Comparison of ENCODE assay signal across 28 cellular contexts in the genomic region with DNA sequence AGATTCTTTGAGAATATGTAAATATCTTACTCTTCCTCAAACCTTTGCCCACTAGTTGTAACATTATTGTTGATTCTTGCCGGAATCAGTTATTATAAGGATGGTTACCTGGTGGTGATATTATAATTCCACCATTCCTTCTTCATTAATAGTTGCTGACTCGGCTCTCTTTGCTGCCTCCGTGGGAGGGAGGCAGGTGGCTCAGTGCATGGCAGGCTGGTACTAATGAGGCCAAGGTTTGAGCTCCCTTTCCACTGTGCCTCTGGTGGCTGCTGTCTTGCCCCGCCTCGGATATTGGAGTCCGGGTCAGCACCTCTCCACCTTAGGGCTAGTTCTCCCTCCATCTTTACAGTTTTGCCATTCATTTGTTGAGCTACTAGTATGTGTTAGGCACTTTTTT. TPM values are rescaled to one million over a fixed set of nuclear protein-coding genes. Genes with fewer than 3 reads are reported as not detected.
A peak's percentile ranks its signal among the peaks of the same experiment; 100 is the strongest.
DNase-seq lines count a peak whose midpoint lies in the region; ATAC-seq and TF ChIP-seq lines count a peak whose summit lies in the region.
"Had no signal": no experiment of that assay in that cellular context is flagged by ENCODE, and none has a peak within 500 bp of the region (broad histone marks: within the 10 kb centered on the region; RNA-seq: fewer than 3 reads in every experiment).

No MANE protein-coding gene starts in this region.

- no peaks in the 10 kb centered on the region for H3K27me3 Mint-ChIP-seq in activated CD4-positive, alpha-beta T cell treated with anti-CD3 and anti-CD28 coated beads, Interleukin-2, amount 10 ng/mL, durations not matched to agents 24 days and 14 days
- H3K27me3 Mint-ChIP-seq in Calu3 (ENCODE audit: unreplicated experiment) = peaks cover 13% of the 10 kb centered on the region
- H3K27me3 Mint-ChIP-seq in activated T-helper 2 cell treated with anti-CD3 and anti-CD28 coated beads, Interferon-gamma antibody, Interleukin-2, Interleukin-4, amounts not matched to agents 10 μg/mL and 5 μg/mL and 100 μg/mL, durations not matched to agents 14 hours and 24 hours and 36 hours (ENCODE audit: low read depth) = no peaks in the 10 kb centered on the region
- H3K27me3 Mint-ChIP-seq in naive B cell = no peaks in the 10 kb centered on the region
- H3K27me3 Mint-ChIP-seq in type B pancreatic cell = peaks cover 3% of the 10 kb centered on the region
- H3K27me3 Mint-ChIP-seq: activated B cell treated with CpG ODN at 0.5 μM for 24 hours had no signal

- H3K4me1 Mint-ChIP-seq in activated CD4-positive, alpha-beta T cell treated with anti-CD3 and anti-CD28 coated beads, Interleukin-2, amount 10 ng/mL, durations not matched to agents 24 days and 14 days = peaks cover 86% of the 10 kb centered on the region
- peaks cover 15% of the 10 kb centered on the region for H3K4me1 Mint-ChIP-seq in Calu3 (ENCODE audit: low read depth, unreplicated experiment)
- peaks cover 82% of the 10 kb centered on the region for H3K4me1 Mint-ChIP-seq in activated T-helper 2 cell treated with anti-CD3 and anti-CD28 coated beads, Interferon-gamma antibody, Interleukin-2, Interleukin-4, amounts not matched to agents 10 μg/mL and 5 μg/mL and 100 μg/mL, durations not matched to agents 14 hours and 24 hours and 36 hours (ENCODE audit: low read depth)
- H3K4me1 Mint-ChIP-seq in naive B cell = peaks cover 28 to 64% (median 30%) of the 10 kb centered on the region in 3 donors
- H3K4me1 Mint-ChIP-seq in type B pancreatic cell (ENCODE audit: unreplicated experiment) = no peaks in the 10 kb centered on the region

- no peak for TF ChIP-seq EP300 in gastroesophageal sphincter (IDR thresholded peaks at IDR 0.05)

- H3K27ac Mint-ChIP-seq in activated CD4-positive, alpha-beta T cell treated with anti-CD3 and anti-CD28 coated beads, Interleukin-2, amount 10 ng/mL, durations not matched to agents 24 days and 14 days = peak overlapping the region; percentile 94
- H3K27ac Mint-ChIP-seq in Calu3 (ENCODE audit: unreplicated experiment) (peak overlapping the region; percentile 45), naive B cell (peak overlapping the region in 4 of 6 donors; percentile 8 to 70 (median 32)), type B pancreatic cell (no peak overlapping the region)
- peak overlapping the region; percentile 94 for H3K27ac Mint-ChIP-seq in activated T-helper 2 cell treated with anti-CD3 and anti-CD28 coated beads, Interferon-gamma antibody, Interleukin-2, Interleukin-4, amounts not matched to agents 10 μg/mL and 5 μg/mL and 100 μg/mL, durations not matched to agents 14 hours and 24 hours and 36 hours
- H3K27ac Mint-ChIP-seq: activated B cell treated with CpG ODN at 0.5 μM for 24 hours had no signal

- no peaks in the 10 kb centered on the region for H3K9me3 ChIP-seq in gastroesophageal sphincter
- H3K9me3 ChIP-seq: adrenal gland; BLaER1 treated with 17β-estradiol and CSF1 and Interleukin-3, amounts not matched to agents 10 nM and 100 nM; breast epithelium; SJCRH30; uterus had no signal

- no peaks in the 10 kb centered on the region for H3K9me3 Mint-ChIP-seq in activated CD4-positive, alpha-beta T cell treated with anti-CD3 and anti-CD28 coated beads, Interleukin-2, amount 10 ng/mL, durations not matched to agents 24 days and 14 days
- H3K9me3 Mint-ChIP-seq in Calu3 (ENCODE audit: low read depth, unreplicated experiment) = no peaks in the 10 kb centered on the region
- no peaks in the 10 kb centered on the region for H3K9me3 Mint-ChIP-seq in activated T-helper 2 cell treated with anti-CD3 and anti-CD28 coated beads, Interferon-gamma antibody, Interleukin-2, Interleukin-4, amounts not matched to agents 10 μg/mL and 5 μg/mL and 100 μg/mL, durations not matched to agents 14 hours and 24 hours and 36 hours
- H3K9me3 Mint-ChIP-seq in naive B cell = no peaks in the 10 kb centered on the region
- no peaks in the 10 kb centered on the region for H3K9me3 Mint-ChIP-seq in type B pancreatic cell
- H3K9me3 Mint-ChIP-seq: activated B cell treated with CpG ODN at 0.5 μM for 24 hours had no signal

- H3K4me1 ChIP-seq in gastroesophageal sphincter = no peaks in the 10 kb centered on the region
- H3K4me1 ChIP-seq: adrenal gland, breast epithelium, uterus had no signal

- H3K27me3 ChIP-seq in gastroesophageal sphincter = no peaks in the 10 kb centered on the region
- H3K27me3 ChIP-seq: adrenal gland, breast epithelium, SJCRH30, uterus had no signal

- CTCF ChIA-PET in Calu3 (lab: Charles Lee) = no interaction called here

- peak; percentile 66 for DNase-seq in activated CD4-positive, alpha-beta T cell treated with anti-CD3 and anti-CD28 coated beads, Interleukin-2, amount 10 ng/mL, durations not matched to agents 24 days and 14 days
- DNase-seq in activated CD4-positive, alpha-beta T cell treated with anti-CD3 and anti-CD28 coated beads, Interleukin-2, amount 50 U/mL, for 4 hours = no peak
- no peak for DNase-seq in Calu3
- DNase-seq in activated T-helper 2 cell treated with anti-CD3 and anti-CD28 coated beads, Interferon-gamma antibody, Interleukin-2, Interleukin-4, amounts not matched to agents 10 μg/mL and 5 μg/mL and 100 μg/mL, durations not matched to agents 14 hours and 24 hours and 36 hours (ENCODE audit: low spot score) = no peak
- no peak for DNase-seq in naive B cell
- no peak for DNase-seq in GM19238 (ENCODE audit: insufficient read length, low spot score)
- no peak for DNase-seq in type B pancreatic cell (ENCODE audit: extremely low spot score, unreplicated experiment)
- DNase-seq: activated B cell treated with CpG ODN at 0.5 μM for 24 hours; activated CD8-positive, alpha-beta memory T cell treated with anti-CD3 and anti-CD28 coated beads, Interleukin-2, amount 50 U/mL, for 4 hours; adrenal gland; cortex of kidney; DMS 273 treated with DMSO at 0.1 percent for 48 hours; Kasumi-1; NCI-H187 treated with DMSO at 0.1 percent for 48 hours; NCI-H446; NK-92 treated with Interleukin-12 subunit alpha and Interleukin-12 subunit beta, amount 100 ng/mL, for 24 hours; retina; SJCRH30; stimulated activated CD4-positive, alpha-beta T cell treated with anti-CD3 and anti-CD28 coated beads, Interleukin-4, amount 100 ng/mL, for 4 hours; substantia nigra; T1000; uterus had no signal

- no peak for TF ChIP-seq CTCF in Calu3 (IDR thresholded peaks at IDR 0.05; ENCODE audit: unreplicated experiment)
- no peak for TF ChIP-seq CTCF in type B pancreatic cell (conservative IDR thresholded peaks at IDR 0.05)
- TF ChIP-seq CTCF in gastroesophageal sphincter (IDR thresholded peaks at IDR 0.05) = no peak

- H3K4me3 ChIP-seq in gastroesophageal sphincter = no peak overlapping the region
- H3K4me3 ChIP-seq: adrenal gland; BLaER1 treated with 17β-estradiol and CSF1 and Interleukin-3, amounts not matched to agents 10 nM and 100 nM; breast epithelium; SJCRH30; uterus had no signal

- TF ChIP-seq POLR2A in gastroesophageal sphincter (IDR thresholded peaks at IDR 0.05) = no peak

- ATAC-seq in naive B cell (ENCODE audit: low read depth in 2 of 2) (no peak), gastroesophageal sphincter (no peak)
- ATAC-seq: Panc1 had no signal

- WGBS in gastroesophageal sphincter (ENCODE audit: low coverage in 1 of 2), 2 donors = 54 to 84% methylated on average over 4 to 5 of the region's 6 CpGs

- H3K27ac ChIP-seq in gastroesophageal sphincter = no peak overlapping the region
- H3K27ac ChIP-seq: adrenal gland; BLaER1 treated with 17β-estradiol and CSF1 and Interleukin-3, amounts not matched to agents 10 nM and 100 nM; breast epithelium; SJCRH30; uterus had no signal

- peaks cover 80% of the 10 kb centered on the region for H3K36me3 Mint-ChIP-seq in activated CD4-positive, alpha-beta T cell treated with anti-CD3 and anti-CD28 coated beads, Interleukin-2, amount 10 ng/mL, durations not matched to agents 24 days and 14 days (ENCODE audit: low read depth)
- peaks cover 6% of the 10 kb centered on the region for H3K36me3 Mint-ChIP-seq in Calu3 (ENCODE audit: insufficient read depth, unreplicated experiment)
- H3K36me3 Mint-ChIP-seq in activated T-helper 2 cell treated with anti-CD3 and anti-CD28 coated beads, Interferon-gamma antibody, Interleukin-2, Interleukin-4, amounts not matched to agents 10 μg/mL and 5 μg/mL and 100 μg/mL, durations not matched to agents 14 hours and 24 hours and 36 hours (ENCODE audit: low read depth) = peaks cover 84% of the 10 kb centered on the region
- no peaks in the 10 kb centered on the region for H3K36me3 Mint-ChIP-seq in naive B cell
- H3K36me3 Mint-ChIP-seq in type B pancreatic cell = no peaks in the 10 kb centered on the region

- no peaks in the 10 kb centered on the region for H3K36me3 ChIP-seq in gastroesophageal sphincter
- H3K36me3 ChIP-seq: adrenal gland; BLaER1 treated with 17β-estradiol and CSF1 and Interleukin-3, amounts not matched to agents 10 nM and 100 nM; breast epithelium; SJCRH30; uterus had no signal

- peak overlapping the region; percentile 84 for H3K4me3 Mint-ChIP-seq in activated CD4-positive, alpha-beta T cell treated with anti-CD3 and anti-CD28 coated beads, Interleukin-2, amount 10 ng/mL, durations not matched to agents 24 days and 14 days
- H3K4me3 Mint-ChIP-seq in Calu3 (ENCODE audit: low read depth, unreplicated experiment) (no peak overlapping the region), naive B cell (peak overlapping the region in 1 of 8 donors; percentile 1), type B pancreatic cell (no peak overlapping the region)
- H3K4me3 Mint-ChIP-seq in activated T-helper 2 cell treated with anti-CD3 and anti-CD28 coated beads, Interferon-gamma antibody, Interleukin-2, Interleukin-4, amounts not matched to agents 10 μg/mL and 5 μg/mL and 100 μg/mL, durations not matched to agents 14 hours and 24 hours and 36 hours (ENCODE audit: low read depth) = peak overlapping the region; percentile 83
- H3K4me3 Mint-ChIP-seq: activated B cell treated with CpG ODN at 0.5 μM for 24 hours had no signal

- intact Hi-C loops in activated CD4-positive, alpha-beta T cell treated with anti-CD3 and anti-CD28 coated beads, Interleukin-2, amount 10 ng/mL, durations not matched to agents 24 days and 14 days (cut with micrococcal nuclease) = no loop called here
- intact Hi-C loops in Calu3 (cut with micrococcal nuclease; ENCODE audit: unreplicated experiment) = no loop called here
- intact Hi-C loops in activated T-helper 2 cell treated with anti-CD3 and anti-CD28 coated beads, Interferon-gamma antibody, Interleukin-2, Interleukin-4, amounts not matched to agents 10 μg/mL and 5 μg/mL and 100 μg/mL, durations not matched to agents 14 hours and 24 hours and 36 hours (cut with micrococcal nuclease) = no loop called here

- no TSS peak for BruUV-seq in Calu3 (replicated peaks; lab: Mats Ljungman, UMichigan)

RNA-seq across cellular contexts. Expression of a gene that starts 12.7 kb away (rescaled TPM):
- 416 and 421 TPM in 2 replicates for total RNA-seq in activated CD4-positive, alpha-beta T cell treated with anti-CD3 and anti-CD28 coated beads, Interleukin-2, amount 10 ng/mL, durations not matched to agents 24 days and 14 days
- total RNA-seq in Calu3 (2022) (0.26 and 0.34 TPM in 2 replicates), type B pancreatic cell (ENCODE audit: low replicate concordance) (0.70 and 1.1 TPM in 2 replicates), gastroesophageal sphincter (1 to 10 TPM in 1 of 4 donors, under 1 TPM in 2, not detected in 1; 0.15 to 2.7 (median 0.35) TPM)
- total RNA-seq in activated T-helper 2 cell treated with anti-CD3 and anti-CD28 coated beads, Interferon-gamma antibody, Interleukin-2, Interleukin-4, amounts not matched to agents 10 μg/mL and 5 μg/mL and 100 μg/mL, durations not matched to agents 14 hours and 24 hours and 36 hours = 308 and 327 TPM in 2 replicates
- 10 to 100 TPM in 4 of 6 donors, 1 to 10 TPM in 2; 6.4 to 25.2 (median 10.8) TPM for polyA plus RNA-seq in naive B cell (ENCODE audit: low read depth in 6 of 6)
- total RNA-seq: endothelial cell of umbilical vein, G401, SJCRH30 had no signal
- polyA plus RNA-seq: endothelial cell of umbilical vein had no signal

RNA-seq across cellular contexts. Expression of a gene that starts 32.2 kb away (rescaled TPM):
- 3.0 and 4.0 TPM in 2 replicates for total RNA-seq in activated CD4-positive, alpha-beta T cell treated with anti-CD3 and anti-CD28 coated beads, Interleukin-2, amount 10 ng/mL, durations not matched to agents 24 days and 14 days
- total RNA-seq in Calu3 (2022) (6.8 and 12.4 TPM in 2 replicates), type B pancreatic cell (ENCODE audit: low replicate concordance) (2.3 and 3.5 TPM in 2 replicates), gastroesophageal sphincter (10 to 100 TPM; 16.7 to 48.4 (median 19.5) TPM)
- 2.1 and 2.2 TPM in 2 replicates for total RNA-seq in activated T-helper 2 cell treated with anti-CD3 and anti-CD28 coated beads, Interferon-gamma antibody, Interleukin-2, Interleukin-4, amounts not matched to agents 10 μg/mL and 5 μg/mL and 100 μg/mL, durations not matched to agents 14 hours and 24 hours and 36 hours
- 10 to 100 TPM in 5 of 6 donors, 1 to 10 TPM in 1; 7.0 to 18.1 (median 15.9) TPM for polyA plus RNA-seq in naive B cell (ENCODE audit: low read depth in 6 of 6)
- total RNA-seq: G401 had no signal

RNA-seq across cellular contexts. Expression of a gene that starts 59.9 kb away (rescaled TPM):
- 2.3 and 3.5 TPM in 2 replicates for total RNA-seq in activated CD4-positive, alpha-beta T cell treated with anti-CD3 and anti-CD28 coated beads, Interleukin-2, amount 10 ng/mL, durations not matched to agents 24 days and 14 days
- total RNA-seq in Calu3 (2022) (105 and 116 TPM in 2 replicates), type B pancreatic cell (ENCODE audit: low replicate concordance) (162 and 218 TPM in 2 replicates), gastroesophageal sphincter (1 to 10 TPM; 3.2 to 8.9 (median 6.5) TPM)
- 1.1 and 1.2 TPM in 2 replicates for total RNA-seq in activated T-helper 2 cell treated with anti-CD3 and anti-CD28 coated beads, Interferon-gamma antibody, Interleukin-2, Interleukin-4, amounts not matched to agents 10 μg/mL and 5 μg/mL and 100 μg/mL, durations not matched to agents 14 hours and 24 hours and 36 hours
- polyA plus RNA-seq in naive B cell (ENCODE audit: low read depth in 6 of 6) = 1 to 10 TPM in 1 of 6 donors, under 1 TPM in 3, not detected in 2; 0.23 to 1.2 (median 0.40) TPM

Comparison
In these comparisons a context has a peak if more than half of its experiments do, and no peak if none do; other contexts are left out.
1. H3K4me3 Mint-ChIP-seq: peak in activated CD4-positive, alpha-beta T cell treated with anti-CD3 and anti-CD28 coated beads, Interleukin-2, amount 10 ng/mL, durations not matched to agents 24 days and 14 days (single experiment) and activated T-helper 2 cell treated with anti-CD3 and anti-CD28 coated beads, Interferon-gamma antibody, Interleukin-2, Interleukin-4, amounts not matched to agents 10 μg/mL and 5 μg/mL and 100 μg/mL, durations not matched to agents 14 hours and 24 hours and 36 hours (single experiment); none in Calu3 (single experiment) and type B pancreatic cell (single experiment).
2. RNA of a gene that starts 12.7 kb away (total RNA-seq): 416 to 421 TPM in activated CD4-positive, alpha-beta T cell treated with anti-CD3 and anti-CD28 coated beads, Interleukin-2, amount 10 ng/mL, durations not matched to agents 24 days and 14 days and 308 to 327 TPM in activated T-helper 2 cell treated with anti-CD3 and anti-CD28 coated beads, Interferon-gamma antibody, Interleukin-2, Interleukin-4, amounts not matched to agents 10 μg/mL and 5 μg/mL and 100 μg/mL, durations not matched to agents 14 hours and 24 hours and 36 hours; 0.70 to 1.1 TPM in type B pancreatic cell, 0.15 to 2.7 TPM in gastroesophageal sphincter and 0.26 to 0.34 TPM in Calu3; every median in the first group is over 10 times any median in the second.
3. RNA of a gene that starts 59.9 kb away (total RNA-seq): 162 to 218 TPM in type B pancreatic cell and 105 to 116 TPM in Calu3; 3.2 to 8.9 TPM in gastroesophageal sphincter, 2.3 to 3.5 TPM in activated CD4-positive, alpha-beta T cell treated with anti-CD3 and anti-CD28 coated beads, Interleukin-2, amount 10 ng/mL, durations not matched to agents 24 days and 14 days and 1.1 to 1.2 TPM in activated T-helper 2 cell treated with anti-CD3 and anti-CD28 coated beads, Interferon-gamma antibody, Interleukin-2, Interleukin-4, amounts not matched to agents 10 μg/mL and 5 μg/mL and 100 μg/mL, durations not matched to agents 14 hours and 24 hours and 36 hours; every median in the first group is over 10 times any median in the second.